ENCODE assay signal across 8 cellular contexts in genomic region chr4:18020671-18021469, GRCh38. TPM values are rescaled to one million over a fixed set of nuclear protein-coding genes. Genes with fewer than 3 reads are reported as not detected.
DNase-seq lines count a peak whose midpoint lies in the region; ATAC-seq, FAIRE-seq and TF ChIP-seq lines count a peak whose summit lies in the region.

No MANE protein-coding gene starts in this region.

- H3K27me3 Mint-ChIP-seq in activated naive CD8-positive, alpha-beta T cell treated with anti-CD3 and anti-CD28 coated beads, Interleukin-2, amount 50 U/mL, for 24 hours, result peaks cover 18% of the 10 kb centered on the region

- no peaks in the 10 kb centered on the region for H3K9me2 ChIP-seq in MM.1S (replicated peaks; ENCODE audit: insufficient read depth, low read length)

- H3K27ac ChIP-seq in HEK293 (ENCODE audit: extremely low read depth, low read depth, low read length) (peak overlapping the region; percentile 86), MM.1S (ENCODE audit: low read length) (peak overlapping the region; percentile 94), SK-N-MC (peak overlapping the region; percentile 62; the same call in 1 of the 2 replicates)

- peak overlapping the region; percentile 94 for H3K4me3 Mint-ChIP-seq in activated naive CD8-positive, alpha-beta T cell treated with anti-CD3 and anti-CD28 coated beads, Interleukin-2, amount 50 U/mL, for 24 hours

- H3K4me1 ChIP-seq in HEK293 (ENCODE audit: control insufficient read depth, insufficient read depth, low read length) (no peaks in the 10 kb centered on the region), MM.1S (ENCODE audit: low read length) (peaks cover 24% of the 10 kb centered on the region)

- H3K9me3 ChIP-seq in HEK293 (ENCODE audit: control insufficient read depth, insufficient read depth, low read depth, low read length) (no peaks in the 10 kb centered on the region), MM.1S (replicated peaks; ENCODE audit: insufficient read depth, low read length) (no peaks in the 10 kb centered on the region), SK-N-MC (ENCODE audit: low read depth, low read length) (no peaks in the 10 kb centered on the region)

- H3K36me3 ChIP-seq in HEK293 (ENCODE audit: control insufficient read depth in 2 of 2, insufficient read depth in 1 of 2, low read length in 2 of 2) (no peaks in the 10 kb centered on the region), MM.1S (replicated peaks; ENCODE audit: insufficient read depth, low read length) (no peaks in the 10 kb centered on the region), SK-N-MC (ENCODE audit: insufficient read depth, low read length) (no peaks in the 10 kb centered on the region)

- H4K20me1 ChIP-seq in MM.1S (ENCODE audit: insufficient read depth, low read length), result peaks cover 29% of the 10 kb centered on the region

- peaks cover 2% of the 10 kb centered on the region for H3K36me3 Mint-ChIP-seq in activated naive CD8-positive, alpha-beta T cell treated with anti-CD3 and anti-CD28 coated beads, Interleukin-2, amount 50 U/mL, for 24 hours (ENCODE audit: low read depth)

- H3F3A ChIP-seq in MM.1S (ENCODE audit: insufficient read depth, low read length), result peaks cover 15% of the 10 kb centered on the region; the same call in 1 of the 2 replicates

- POLR2A ChIA-PET in HEK293 (lab: Yijun Ruan, JAX), result no interaction called here

- peaks cover 56% of the 10 kb centered on the region for H3K79me2 ChIP-seq in MM.1S (ENCODE audit: low read length)

- no peaks in the 10 kb centered on the region for H3K9me3 Mint-ChIP-seq in activated naive CD8-positive, alpha-beta T cell treated with anti-CD3 and anti-CD28 coated beads, Interleukin-2, amount 50 U/mL, for 24 hours

- peak; percentile 57 for DNase-seq in GDM1 (lab: John Stamatoyannopoulos, UW)
- DNase-seq in MM.1S, result peak; percentile 53
- DNase-seq in SK-N-MC (ENCODE audit: low read depth, low spot score), result no peak
- DNase-seq in activated naive CD8-positive, alpha-beta T cell treated with anti-CD3 and anti-CD28 coated beads, Interleukin-2, amount 50 U/mL, for 24 hours, result peak; percentile 48
- peak; percentile 78 for DNase-seq in Right ventricle myocardium inferior (ENCODE audit: missing footprints)
- DNase-seq in occipital lobe (lab: John Stamatoyannopoulos, UW), result peak; percentile 47
- peak; percentile 68 for DNase-seq in urothelium cell line (ENCODE audit: low spot score)

- peak overlapping the region; percentile 80 for H2AFZ ChIP-seq in MM.1S (ENCODE audit: low read length)

- H3K9ac ChIP-seq in MM.1S (ENCODE audit: low read length), result peak overlapping the region; percentile 95
- H3K9ac ChIP-seq in SK-N-MC (ENCODE audit: insufficient read length), result peak overlapping the region; percentile 75

- no peak for FAIRE-seq in urothelium cell line (lab: Jason Lieb, UNC)

- intact Hi-C loops in Right ventricle myocardium inferior (cut with DNase I), result loop anchor here (1.0 kb wide), 1 partner anchor 211 kb away; the partner anchor contains the start of genes DCAF16 and NCAPG

- TF ChIP-seq CTCF in HEK293 (tag by site-specific recombination; IDR thresholded peaks at IDR 0.05) (no peak), MM.1S (IDR thresholded peaks at IDR 0.05; ENCODE audit: low read length) (no peak)

- peaks cover 27% of the 10 kb centered on the region for H3K4me1 Mint-ChIP-seq in activated naive CD8-positive, alpha-beta T cell treated with anti-CD3 and anti-CD28 coated beads, Interleukin-2, amount 50 U/mL, for 24 hours

- peak overlapping the region; percentile 75 for H3K4me2 ChIP-seq in MM.1S (ENCODE audit: low read depth, low read length)

- ATAC-seq in activated naive CD8-positive, alpha-beta T cell treated with anti-CD3 and anti-CD28 coated beads, Interleukin-2, amount 50 U/mL, for 24 hours, result peak; percentile 2
- peak; percentile 15 for ATAC-seq in Right ventricle myocardium inferior

- H3K4me3 ChIP-seq in HEK293 (ENCODE audit: low read depth, low read length) (peak overlapping the region; percentile 75), MM.1S (ENCODE audit: low read length) (peak overlapping the region; percentile 82), SK-N-MC (peak overlapping the region; percentile 85)

- peak overlapping the region; percentile 87 for H3K27ac Mint-ChIP-seq in activated naive CD8-positive, alpha-beta T cell treated with anti-CD3 and anti-CD28 coated beads, Interleukin-2, amount 50 U/mL, for 24 hours

- CTCF ChIA-PET in HEK293 (lab: Yijun Ruan, JAX), result interaction anchor here (0.6 to 1.0 kb wide), 2 partner anchors 208 to 472 kb away, joined by 3 to 4 read pairs; no protein-coding TSS in a partner anchor

- no peaks in the 10 kb centered on the region for H3K27me3 ChIP-seq in MM.1S (replicated peaks; ENCODE audit: insufficient read depth, low read length)

TF ChIP-seq in HEK293, 187 proteins besides CTCF, POLR2A, EP300 and RAD21 (continues in another document):
- TF ChIP-seq ZSCAN23 (tag by site-specific recombination; IDR thresholded peaks at IDR 0.05) (no peak), ZNF76 (tag by site-specific recombination; IDR thresholded peaks at IDR 0.05; ENCODE audit: borderline replicate concordance, low read depth) (peak; percentile 62), TRIM28 (IDR thresholded peaks at IDR 0.05; ENCODE audit: borderline replicate concordance, low read length) (peak; percentile 62; the same call in 1 of the 2 replicates), PATZ1 (tag by site-specific recombination; IDR thresholded peaks at IDR 0.05) (peak; percentile 88), GLIS2 (tag by site-specific recombination; IDR thresholded peaks at IDR 0.05) (peak; percentile 67), ZNF114 (tag by site-specific recombination; IDR thresholded peaks at IDR 0.05) (no peak), KLF9 (tag by site-specific recombination; IDR thresholded peaks at IDR 0.05; ENCODE audit: low read depth) (peak; percentile 49; the same call in 1 of the 2 replicates), KLF7 (tag by site-specific recombination; IDR thresholded peaks at IDR 0.05; ENCODE audit: borderline replicate concordance) (0 out of 2 replicates have a peak, but pooled peaks have one; percentile 30), PRDM10 (tag by site-specific recombination; IDR thresholded peaks at IDR 0.05) (peak; percentile 97), ZNF366 (tag by site-specific recombination; conservative IDR thresholded peaks at IDR 0.05) (peak; percentile 60), SP7 (tag by site-specific recombination; IDR thresholded peaks at IDR 0.05) (peak; percentile 35; the same call in 1 of the 2 replicates), ZNF341 (tag by site-specific recombination; IDR thresholded peaks at IDR 0.05; ENCODE audit: low read depth) (peak; percentile 79), KLF16 (tag by site-specific recombination; IDR thresholded peaks at IDR 0.05) (0 out of 2 replicates have a peak, but pooled peaks have one; percentile 47), ZNF354C (tag by site-specific recombination; IDR thresholded peaks at IDR 0.05; ENCODE audit: borderline replicate concordance, low read depth) (no peak), ZNF274 (IDR thresholded peaks at IDR 0.05; ENCODE audit: low read length) (no peak), ZNF274 (tag by site-specific recombination; IDR thresholded peaks at IDR 0.05; ENCODE audit: borderline replicate concordance) (no peak), MZF1 (tag by site-specific recombination; IDR thresholded peaks at IDR 0.05; ENCODE audit: borderline replicate concordance) (peak; percentile 82)

RNA-seq across cellular contexts. Expression of gene LCORL, which starts 0.7 kb away (rescaled TPM):
- total RNA-seq in Right ventricle myocardium inferior, result 8.7 TPM
- total RNA-seq in occipital lobe, result 71.4 TPM
